Comparison of ENCODE assay signal across 13 cellular contexts in genomic region chr1:120941066-120941465, GRCh38. TPM values are rescaled to one million over a fixed set of nuclear protein-coding genes. Genes with fewer than 3 reads are reported as not detected.
"Had no signal": no experiment of that assay in that cellular context is flagged by ENCODE, and none has a peak within 500 bp of the region (broad histone marks: within the 10 kb centered on the region; RNA-seq: fewer than 3 reads in every experiment).

No MANE protein-coding gene starts in this region.

RNA-seq across cellular contexts. Expression of gene PPIAL4A, which starts 51.5 kb away (rescaled TPM):
- total RNA-seq: adrenal gland; esophagus mucosa; left lobe of liver; lung microvascular endothelial cell; mononuclear cell; natural killer cell treated with Interleukin-12 subunit alpha and Interleukin-12 subunit beta and Interleukin-15 and Interleukin-18, amount 100 ng/mL, for 72 hours; occipital lobe; progenitor cell of endocrine pancreas; right atrium auricular region; skeletal muscle tissue; temporal lobe; upper lobe of left lung had no signal
- polyA plus RNA-seq: adrenal gland, keratinocyte had no signal
